In genomic region chr12:88420460-88420859, GRCh38 we compare ENCODE assay signal across 10 cellular contexts.
DNase-seq lines count a peak whose midpoint lies in the region; ATAC-seq and TF ChIP-seq lines count a peak whose summit lies in the region.
"Had no signal": no experiment of that assay in that cellular context is flagged by ENCODE, and none has a peak within 500 bp of the region (broad histone marks: within the 10 kb centered on the region; RNA-seq: fewer than 3 reads in every experiment).

No MANE protein-coding gene starts in this region.

- TF ChIP-seq POLR2A in esophagus squamous epithelium (IDR thresholded peaks at IDR 0.05), result no peak

- H3K36me3 ChIP-seq in PC-3 (ENCODE audit: low read depth, low read length), result no peaks in the 10 kb centered on the region
- no peaks in the 10 kb centered on the region for H3K36me3 ChIP-seq in esophagus squamous epithelium

- no peak overlapping the region for H2AFZ ChIP-seq in PC-3 (ENCODE audit: low read length)

- POLR2A ChIA-PET in PC-3 (lab: Charles Lee; ENCODE audit: unreplicated experiment), result interaction anchor here (0.6 kb wide), 2 partner anchors 29 to 473 kb away, joined by 6 to 7 read pairs; no protein-coding TSS in a partner anchor

- no peaks in the 10 kb centered on the region for H4K20me1 ChIP-seq in PC-3 (ENCODE audit: low read length)

- H3K4me1 ChIP-seq in PC-3 (ENCODE audit: insufficient read depth, low read length) (peaks cover 52% of the 10 kb centered on the region), esophagus squamous epithelium (peaks cover 0 to 12% (median 6%) of the 10 kb centered on the region in 3 donors)

- intact Hi-C loops in PC-3 (cut with micrococcal nuclease) (no loop called here), esophagus squamous epithelium (cut with DNase I) (no loop called here), sciatic nerve (cut with DNase I) (no loop called here)

- H3K27me3 ChIP-seq in PC-3 (ENCODE audit: low read length) (no peaks in the 10 kb centered on the region), esophagus squamous epithelium (no peaks in the 10 kb centered on the region)

- in situ Hi-C loops in G401 (cut with HindIII; ENCODE audit: low sequenced_read_pairs), result no loop called here

- TF ChIP-seq CTCF in PC-3 (conservative IDR thresholded peaks at IDR 0.05; ENCODE audit: low read depth, low read length) (no peak), esophagus squamous epithelium (IDR thresholded peaks at IDR 0.05) (no peak)

- H3K27ac ChIP-seq in PC-3 (ENCODE audit: low read length) (peak overlapping the region; percentile 64), esophagus squamous epithelium (peak overlapping the region in 3 of 4 donors; percentile 11 to 25 (median 19))

- H3F3A ChIP-seq in PC-3 (ENCODE audit: low read length, unreplicated experiment), result no peaks in the 10 kb centered on the region

- no TSS peak for BruUV-seq in PC-3 (replicated peaks; lab: Mats Ljungman, UMichigan)

- H3K9ac ChIP-seq in PC-3 (ENCODE audit: low read length), result no peak overlapping the region

- H3K4me2 ChIP-seq in PC-3 (ENCODE audit: low read length), result peak overlapping the region; percentile 29; the same call in 1 of the 2 replicates

- DNase-seq in GM04503 (ENCODE audit: low read depth), result peak; percentile 93
- peak; percentile 92 for DNase-seq in PC-3
- DNase-seq in esophagus squamous epithelium (lab: John Stamatoyannopoulos, UW), result no peak
- DNase-seq in sciatic nerve (ENCODE audit: low spot score), result no peak
- no peak for DNase-seq in G401 (ENCODE audit: low spot score)
- DNase-seq in NCI-H1436 treated with DMSO at 0.1 percent for 48 hours (lab: John Stamatoyannopoulos, UW), result no peak
- DNase-seq: NCI-H146, OCI-M1 had no signal

- H3K4me3 ChIP-seq in PC-3 (ENCODE audit: low read length) (no peak overlapping the region), esophagus squamous epithelium (no peak overlapping the region)
- H3K4me3 ChIP-seq: lung had no signal

- H3K9me2 ChIP-seq in PC-3 (replicated peaks; ENCODE audit: low read length), result no peaks in the 10 kb centered on the region

- H3K9me3 ChIP-seq in PC-3 (ENCODE audit: low read length), result no peaks in the 10 kb centered on the region
- no peaks in the 10 kb centered on the region for H3K9me3 ChIP-seq in esophagus squamous epithelium

- H3K79me2 ChIP-seq in PC-3 (ENCODE audit: low read length), result no peaks in the 10 kb centered on the region

- ATAC-seq in PC-3 (peak; percentile 78), sciatic nerve (peak; percentile 98), GM19324 (IDR thresholded peaks at IDR 0.05; ENCODE audit: low FRiP score, unreplicated experiment) (no peak)

- CTCF ChIA-PET in PC-3 (lab: Charles Lee), result no interaction called here

Comparison
In these comparisons a context has a peak if more than half of its experiments do, and no peak if none do; other contexts are left out.
1. DNase-seq: peak in GM04503 (single experiment) and PC-3 (single experiment); none in esophagus squamous epithelium (single experiment), sciatic nerve (single experiment), G401 (single experiment) and NCI-H1436 treated with DMSO at 0.1 percent for 48 hours (single experiment).